31 cellular contexts compared by ENCODE assay signal in the genomic region with DNA sequence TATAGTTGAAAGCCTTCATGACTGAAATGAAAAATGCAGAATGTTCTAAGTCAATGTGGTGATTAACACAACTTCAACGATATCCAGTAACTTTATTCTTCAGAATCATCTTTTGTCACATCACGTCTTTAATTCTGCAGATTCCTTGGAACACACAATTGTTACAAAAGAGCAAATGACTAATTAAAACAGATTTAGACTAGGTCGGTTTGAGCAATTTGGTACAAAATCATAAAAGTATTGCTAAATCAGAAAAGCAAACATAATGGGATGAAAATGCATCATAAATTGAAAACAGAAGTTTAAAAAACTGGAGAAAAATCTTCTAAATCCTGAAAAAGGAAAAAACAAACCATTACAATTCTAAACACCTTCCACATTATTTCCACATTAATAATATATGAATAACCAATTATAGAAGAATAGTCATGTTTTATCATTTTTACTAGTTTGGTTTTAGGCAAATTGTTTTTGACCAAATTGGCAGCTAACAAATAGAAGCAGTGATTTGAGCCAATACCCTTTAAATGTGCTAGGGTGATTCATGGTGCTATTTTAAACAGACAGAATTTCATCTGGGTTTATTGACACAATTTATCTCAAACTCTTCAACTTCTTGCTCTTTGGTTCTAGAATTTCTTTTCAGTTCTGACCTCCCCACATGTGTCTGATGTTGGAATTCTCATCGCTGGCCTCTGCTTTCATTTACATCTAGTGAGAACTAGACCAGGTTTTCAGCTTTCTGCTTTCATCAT.
DNase-seq lines count a peak whose midpoint lies in the region; ATAC-seq and TF ChIP-seq lines count a peak whose summit lies in the region.
"Had no signal": no experiment of that assay in that cellular context is flagged by ENCODE, and none has a peak within 500 bp of the region (broad histone marks: within the 10 kb centered on the region; RNA-seq: fewer than 3 reads in every experiment).

No MANE protein-coding gene starts in this region.

- DNase-seq in MCF 10A (ENCODE audit: unreplicated experiment) (peak; percentile 33), breast epithelium (ENCODE audit: low spot score in 2 of 2) (no peak), esophagus muscularis mucosa (ENCODE audit: extremely low spot score) (no peak), osteoblast (ENCODE audit: insufficient read length, low spot score, missing footprints) (no peak), H7 (no peak)
- no peak for DNase-seq in activated naive CD4-positive, alpha-beta T cell treated with anti-CD3 and anti-CD28 coated beads, Interleukin-2, amount 10 ng/mL, durations not matched to agents 7 days and 5 days
- DNase-seq in activated CD8-positive, alpha-beta T cell treated with anti-CD3 and anti-CD28 coated beads for 36 hours, result no peak
- DNase-seq in activated T-helper 2 cell treated with anti-CD3 and anti-CD28 coated beads, Interferon-gamma antibody, Interleukin-2, Interleukin-4, amounts not matched to agents 10 μg/mL and 5 μg/mL and 100 μg/mL, durations not matched to agents 14 hours and 24 hours and 36 hours (ENCODE audit: low spot score), result no peak
- DNase-seq: activated CD4-positive, alpha-beta T cell treated with anti-CD3 and anti-CD28 coated beads for 36 hours; activated naive CD4-positive, alpha-beta T cell; activated T-cell treated with anti-CD3 and anti-CD28 coated beads, Interleukin-2, amount 50 U/mL, for 24 hours; amygdala; COR-L47; dermis blood vessel endothelial cell; DMS79 treated with DMSO at 0.1 percent for 48 hours; Kasumi-1; lower lobe of right lung; NCI-H1092; NCI-H1930; NCI-H69; nephron progenitor cell; pancreas; stimulated activated CD4-positive, alpha-beta T cell treated with anti-CD3 and anti-CD28 coated beads, Interleukin-4, amount 100 ng/mL, for 1 hour; stimulated activated naive B cell treated with anti-CD40 and anti-IgM and Interleukin-4, amounts not matched to agents 10 μg/mL and 1 μg/mL and 100 μg/mL, for 72 hours; T-helper 17 cell had no signal

- CTCF ChIA-PET in MCF 10A (lab: Yijun Ruan, JAX), result interaction anchor here (0.5 to 0.6 kb wide), 3 partner anchors 17 to 1572 kb away, joined by 3 read pairs; no protein-coding TSS in a partner anchor
- CTCF ChIA-PET in activated naive CD4-positive, alpha-beta T cell treated with anti-CD3 and anti-CD28 coated beads, Interleukin-2, amount 10 ng/mL, durations not matched to agents 7 days and 5 days (lab: Charles Lee), result no interaction called here
- CTCF ChIA-PET in activated CD8-positive, alpha-beta T cell treated with anti-CD3 and anti-CD28 coated beads for 36 hours (lab: Charles Lee), result no interaction called here

- H3K36me3 ChIP-seq in breast epithelium, result no peaks in the 10 kb centered on the region
- H3K36me3 ChIP-seq in esophagus muscularis mucosa, result no peaks in the 10 kb centered on the region
- no peaks in the 10 kb centered on the region for H3K36me3 ChIP-seq in osteoblast (ENCODE audit: insufficient read depth, low read length)
- no peaks in the 10 kb centered on the region for H3K36me3 ChIP-seq in H7 (replicated peaks; ENCODE audit: control insufficient read depth, insufficient read depth, low read length)
- H3K36me3 ChIP-seq: BLaER1 treated with 17β-estradiol and CSF1 and Interleukin-3, amounts not matched to agents 10 nM and 100 nM; HAP-1; lower lobe of right lung; pancreas; thoracic aorta had no signal

- H3K4me1 Mint-ChIP-seq in MCF 10A (ENCODE audit: insufficient read depth, unreplicated experiment), result peaks cover 6% of the 10 kb centered on the region
- H3K4me1 Mint-ChIP-seq in activated naive CD4-positive, alpha-beta T cell treated with anti-CD3 and anti-CD28 coated beads, Interleukin-2, amount 10 ng/mL, durations not matched to agents 7 days and 5 days, result no peaks in the 10 kb centered on the region
- no peaks in the 10 kb centered on the region for H3K4me1 Mint-ChIP-seq in activated CD8-positive, alpha-beta T cell treated with anti-CD3 and anti-CD28 coated beads for 36 hours (ENCODE audit: low read depth)
- H3K4me1 Mint-ChIP-seq in activated T-helper 2 cell treated with anti-CD3 and anti-CD28 coated beads, Interferon-gamma antibody, Interleukin-2, Interleukin-4, amounts not matched to agents 10 μg/mL and 5 μg/mL and 100 μg/mL, durations not matched to agents 14 hours and 24 hours and 36 hours (ENCODE audit: low read depth), result no peaks in the 10 kb centered on the region
- H3K4me1 Mint-ChIP-seq: activated CD4-positive, alpha-beta T cell treated with anti-CD3 and anti-CD28 coated beads for 36 hours; stimulated activated naive B cell treated with anti-CD40 and anti-IgM and Interleukin-4, amounts not matched to agents 10 μg/mL and 1 μg/mL and 100 μg/mL, for 72 hours; T-helper 17 cell had no signal

- H3K4me3 ChIP-seq in breast epithelium (no peak overlapping the region), esophagus muscularis mucosa (no peak overlapping the region), osteoblast (ENCODE audit: insufficient read depth, low read length) (no peak overlapping the region), H7 (ENCODE audit: insufficient read depth, low read depth, low read length) (no peak overlapping the region)
- H3K4me3 ChIP-seq: BLaER1 treated with 17β-estradiol and CSF1 and Interleukin-3, amounts not matched to agents 10 nM and 100 nM; GM12878; HAP-1; lower lobe of right lung; pancreas; SK-N-MC; thoracic aorta had no signal

- no peak for TF ChIP-seq POLR2A in breast epithelium (IDR thresholded peaks at IDR 0.05)
- TF ChIP-seq POLR2A in esophagus muscularis mucosa (IDR thresholded peaks at IDR 0.05; ENCODE audit: low read depth), result no peak

- H3K27ac ChIP-seq in breast epithelium (peak overlapping the region in 1 of 2 donors; percentile 83), esophagus muscularis mucosa (replicated peaks in 1 of 4) (peak overlapping the region in 3 of 4 donors; percentile 5 to 22 (median 19)), osteoblast (ENCODE audit: low read depth, low read length) (peak overlapping the region; percentile 31)
- H3K27ac ChIP-seq: 22Rv1; BLaER1 treated with 17β-estradiol and CSF1 and Interleukin-3, amounts not matched to agents 10 nM and 100 nM; lower lobe of right lung; pancreas; SK-N-MC; thoracic aorta had no signal

- H3K79me2 ChIP-seq in osteoblast (ENCODE audit: insufficient read depth, low read length), result no peaks in the 10 kb centered on the region

- no peak overlapping the region for H3K27ac Mint-ChIP-seq in MCF 10A (ENCODE audit: low read depth, unreplicated experiment)
- no peak overlapping the region for H3K27ac Mint-ChIP-seq in activated naive CD4-positive, alpha-beta T cell treated with anti-CD3 and anti-CD28 coated beads, Interleukin-2, amount 10 ng/mL, durations not matched to agents 7 days and 5 days
- H3K27ac Mint-ChIP-seq in activated CD8-positive, alpha-beta T cell treated with anti-CD3 and anti-CD28 coated beads for 36 hours, result no peak overlapping the region
- H3K27ac Mint-ChIP-seq in activated T-helper 2 cell treated with anti-CD3 and anti-CD28 coated beads, Interferon-gamma antibody, Interleukin-2, Interleukin-4, amounts not matched to agents 10 μg/mL and 5 μg/mL and 100 μg/mL, durations not matched to agents 14 hours and 24 hours and 36 hours, result no peak overlapping the region
- H3K27ac Mint-ChIP-seq: activated CD4-positive, alpha-beta T cell treated with anti-CD3 and anti-CD28 coated beads for 36 hours; activated T-cell treated with anti-CD3 and anti-CD28 coated beads, Interleukin-2, amount 50 U/mL, for 24 hours; nephron progenitor cell; stimulated activated naive B cell treated with anti-CD40 and anti-IgM and Interleukin-4, amounts not matched to agents 10 μg/mL and 1 μg/mL and 100 μg/mL, for 72 hours; T-helper 17 cell had no signal

- no TSS peak for BruUV-seq in MCF 10A (replicated peaks; lab: Mats Ljungman, UMichigan)

- no peaks in the 10 kb centered on the region for H3K27me3 Mint-ChIP-seq in MCF 10A (ENCODE audit: insufficient read depth, unreplicated experiment)
- H3K27me3 Mint-ChIP-seq in activated naive CD4-positive, alpha-beta T cell treated with anti-CD3 and anti-CD28 coated beads, Interleukin-2, amount 10 ng/mL, durations not matched to agents 7 days and 5 days, result no peaks in the 10 kb centered on the region
- no peaks in the 10 kb centered on the region for H3K27me3 Mint-ChIP-seq in activated CD8-positive, alpha-beta T cell treated with anti-CD3 and anti-CD28 coated beads for 36 hours
- H3K27me3 Mint-ChIP-seq in activated T-helper 2 cell treated with anti-CD3 and anti-CD28 coated beads, Interferon-gamma antibody, Interleukin-2, Interleukin-4, amounts not matched to agents 10 μg/mL and 5 μg/mL and 100 μg/mL, durations not matched to agents 14 hours and 24 hours and 36 hours (ENCODE audit: low read depth), result no peaks in the 10 kb centered on the region
- H3K27me3 Mint-ChIP-seq: activated CD4-positive, alpha-beta T cell treated with anti-CD3 and anti-CD28 coated beads for 36 hours; activated T-cell treated with anti-CD3 and anti-CD28 coated beads, Interleukin-2, amount 50 U/mL, for 24 hours; stimulated activated naive B cell treated with anti-CD40 and anti-IgM and Interleukin-4, amounts not matched to agents 10 μg/mL and 1 μg/mL and 100 μg/mL, for 72 hours; T-helper 17 cell had no signal

- WGBS in esophagus muscularis mucosa, result 71% methylated on average over 4 of the region's 4 CpGs

- ATAC-seq in activated CD8-positive, alpha-beta T cell treated with anti-CD3 and anti-CD28 coated beads for 36 hours, result no peak
- ATAC-seq: activated CD4-positive, alpha-beta T cell treated with anti-CD3 and anti-CD28 coated beads for 36 hours; GM12878; lower lobe of right lung; pancreas; stimulated activated naive B cell treated with anti-CD40 and anti-IgM and Interleukin-4, amounts not matched to agents 10 μg/mL and 1 μg/mL and 100 μg/mL, for 72 hours; T-helper 17 cell had no signal

- H3K9me3 ChIP-seq in breast epithelium (no peaks in the 10 kb centered on the region), esophagus muscularis mucosa (no peaks in the 10 kb centered on the region), osteoblast (ENCODE audit: low read depth, low read length) (no peaks in the 10 kb centered on the region)
- H3K9me3 ChIP-seq: BLaER1 treated with 17β-estradiol and CSF1 and Interleukin-3, amounts not matched to agents 10 nM and 100 nM; HAP-1; lower lobe of right lung; pancreas; thoracic aorta had no signal

- POLR2A ChIA-PET in MCF 10A (lab: Yijun Ruan, JAX), result no interaction called here
- POLR2A ChIA-PET in activated CD8-positive, alpha-beta T cell treated with anti-CD3 and anti-CD28 coated beads for 36 hours (lab: Charles Lee), result no interaction called here

- TF ChIP-seq CTCF in MCF 10A (IDR thresholded peaks at IDR 0.05; ENCODE audit: unreplicated experiment) (no peak), breast epithelium (IDR thresholded peaks at IDR 0.05) (no peak), esophagus muscularis mucosa (IDR thresholded peaks at IDR 0.05) (no peak), osteoblast (IDR thresholded peaks at IDR 0.05; ENCODE audit: extremely low read depth, low read depth, low read length) (no peak)
- no peak for TF ChIP-seq CTCF in activated CD8-positive, alpha-beta T cell treated with anti-CD3 and anti-CD28 coated beads for 36 hours (IDR thresholded peaks at IDR 0.05)

- intact Hi-C loops in MCF 10A (cut with micrococcal nuclease) (no loop called here), breast epithelium (cut with DNase I; ENCODE audit: low total_unique reads) (no loop called here), esophagus muscularis mucosa (cut with DNase I) (no loop called here)
- intact Hi-C loops in activated CD8-positive, alpha-beta T cell treated with anti-CD3 and anti-CD28 coated beads for 36 hours (cut with micrococcal nuclease), result no loop called here
- intact Hi-C loops in activated T-helper 2 cell treated with anti-CD3 and anti-CD28 coated beads, Interferon-gamma antibody, Interleukin-2, Interleukin-4, amounts not matched to agents 10 μg/mL and 5 μg/mL and 100 μg/mL, durations not matched to agents 14 hours and 24 hours and 36 hours (cut with micrococcal nuclease), result no loop called here

- H3K4me2 ChIP-seq in osteoblast (ENCODE audit: insufficient read depth, low read length), result peak overlapping the region; percentile 25
- H3K4me2 ChIP-seq: BLaER1 treated with 17β-estradiol and CSF1 and Interleukin-3, amounts not matched to agents 10 nM and 100 nM had no signal

- peak overlapping the region; percentile 10 for H2AFZ ChIP-seq in osteoblast (ENCODE audit: low read length)

- H3K36me3 Mint-ChIP-seq in MCF 10A (ENCODE audit: insufficient read depth, unreplicated experiment), result no peaks in the 10 kb centered on the region
- no peaks in the 10 kb centered on the region for H3K36me3 Mint-ChIP-seq in activated naive CD4-positive, alpha-beta T cell treated with anti-CD3 and anti-CD28 coated beads, Interleukin-2, amount 10 ng/mL, durations not matched to agents 7 days and 5 days
- H3K36me3 Mint-ChIP-seq in activated CD8-positive, alpha-beta T cell treated with anti-CD3 and anti-CD28 coated beads for 36 hours (ENCODE audit: low read depth), result no peaks in the 10 kb centered on the region
- no peaks in the 10 kb centered on the region for H3K36me3 Mint-ChIP-seq in activated T-helper 2 cell treated with anti-CD3 and anti-CD28 coated beads, Interferon-gamma antibody, Interleukin-2, Interleukin-4, amounts not matched to agents 10 μg/mL and 5 μg/mL and 100 μg/mL, durations not matched to agents 14 hours and 24 hours and 36 hours (ENCODE audit: low read depth)
- H3K36me3 Mint-ChIP-seq: stimulated activated naive B cell treated with anti-CD40 and anti-IgM and Interleukin-4, amounts not matched to agents 10 μg/mL and 1 μg/mL and 100 μg/mL, for 72 hours had no signal

- H3K9me3 Mint-ChIP-seq in MCF 10A (ENCODE audit: unreplicated experiment), result no peaks in the 10 kb centered on the region
- no peaks in the 10 kb centered on the region for H3K9me3 Mint-ChIP-seq in activated naive CD4-positive, alpha-beta T cell treated with anti-CD3 and anti-CD28 coated beads, Interleukin-2, amount 10 ng/mL, durations not matched to agents 7 days and 5 days
- no peaks in the 10 kb centered on the region for H3K9me3 Mint-ChIP-seq in activated CD8-positive, alpha-beta T cell treated with anti-CD3 and anti-CD28 coated beads for 36 hours
- H3K9me3 Mint-ChIP-seq in activated T-helper 2 cell treated with anti-CD3 and anti-CD28 coated beads, Interferon-gamma antibody, Interleukin-2, Interleukin-4, amounts not matched to agents 10 μg/mL and 5 μg/mL and 100 μg/mL, durations not matched to agents 14 hours and 24 hours and 36 hours, result no peaks in the 10 kb centered on the region
- H3K9me3 Mint-ChIP-seq: nephron progenitor cell; stimulated activated naive B cell treated with anti-CD40 and anti-IgM and Interleukin-4, amounts not matched to agents 10 μg/mL and 1 μg/mL and 100 μg/mL, for 72 hours had no signal

- H3K27me3 ChIP-seq in breast epithelium, result no peaks in the 10 kb centered on the region
- H3K27me3 ChIP-seq in esophagus muscularis mucosa, result no peaks in the 10 kb centered on the region
- H3K27me3 ChIP-seq in osteoblast (ENCODE audit: insufficient read depth, low read length), result no peaks in the 10 kb centered on the region
- no peaks in the 10 kb centered on the region for H3K27me3 ChIP-seq in H7 (ENCODE audit: control insufficient read depth, insufficient read depth, low read length)
- H3K27me3 ChIP-seq: BLaER1 treated with 17β-estradiol and CSF1 and Interleukin-3, amounts not matched to agents 10 nM and 100 nM; pancreas had no signal

- no peaks in the 10 kb centered on the region for H4K20me1 ChIP-seq in osteoblast (ENCODE audit: insufficient read depth, low read length)
- H4K20me1 ChIP-seq: BLaER1 treated with 17β-estradiol and CSF1 and Interleukin-3, amounts not matched to agents 10 nM and 100 nM had no signal

- H3K4me1 ChIP-seq in breast epithelium (no peaks in the 10 kb centered on the region), esophagus muscularis mucosa (no peaks in the 10 kb centered on the region), osteoblast (ENCODE audit: insufficient read depth, low read length) (peaks cover 16% of the 10 kb centered on the region)
- H3K4me1 ChIP-seq: BLaER1 treated with 17β-estradiol and CSF1 and Interleukin-3, amounts not matched to agents 10 nM and 100 nM; lower lobe of right lung; pancreas had no signal

- no peak overlapping the region for H3K4me3 Mint-ChIP-seq in MCF 10A (ENCODE audit: unreplicated experiment)
- H3K4me3 Mint-ChIP-seq in activated naive CD4-positive, alpha-beta T cell treated with anti-CD3 and anti-CD28 coated beads, Interleukin-2, amount 10 ng/mL, durations not matched to agents 7 days and 5 days, result no peak overlapping the region
- H3K4me3 Mint-ChIP-seq in activated CD8-positive, alpha-beta T cell treated with anti-CD3 and anti-CD28 coated beads for 36 hours, result no peak overlapping the region
- H3K4me3 Mint-ChIP-seq in activated T-helper 2 cell treated with anti-CD3 and anti-CD28 coated beads, Interferon-gamma antibody, Interleukin-2, Interleukin-4, amounts not matched to agents 10 μg/mL and 5 μg/mL and 100 μg/mL, durations not matched to agents 14 hours and 24 hours and 36 hours (ENCODE audit: low read depth), result no peak overlapping the region
- H3K4me3 Mint-ChIP-seq: activated CD4-positive, alpha-beta T cell treated with anti-CD3 and anti-CD28 coated beads for 36 hours; activated T-cell treated with anti-CD3 and anti-CD28 coated beads, Interleukin-2, amount 50 U/mL, for 24 hours; nephron progenitor cell; stimulated activated naive B cell treated with anti-CD40 and anti-IgM and Interleukin-4, amounts not matched to agents 10 μg/mL and 1 μg/mL and 100 μg/mL, for 72 hours; T-helper 17 cell had no signal

- no peak for TF ChIP-seq EP300 in esophagus muscularis mucosa (IDR thresholded peaks at IDR 0.05)
